Comparison of ENCODE assay signal across 19 cellular contexts in genomic region chr3:9201278-9201677, GRCh38. TPM values are rescaled to one million over a fixed set of nuclear protein-coding genes. Genes with fewer than 3 reads are reported as not detected.
DNase-seq lines count a peak whose midpoint lies in the region; ATAC-seq and TF ChIP-seq lines count a peak whose summit lies in the region.
"Had no signal": no experiment of that assay in that cellular context is flagged by ENCODE, and none has a peak within 500 bp of the region (broad histone marks: within the 10 kb centered on the region; RNA-seq: fewer than 3 reads in every experiment).

No MANE protein-coding gene starts in this region.

- H3K9ac ChIP-seq in adipocyte (ENCODE audit: low read length): no peak overlapping the region

- H3K4me3 Mint-ChIP-seq in type B pancreatic cell: peak overlapping the region; percentile 28
- H3K4me3 Mint-ChIP-seq: activated naive CD8-positive, alpha-beta T cell treated with anti-CD3 and anti-CD28 coated beads, Interleukin-2, amount 10 ng/mL, durations not matched to agents 7 days and 5 days; activated T-cell treated with anti-CD3 and anti-CD28 coated beads, Interleukin-2, amount 50 U/mL, for 24 hours; memory B cell; stimulated activated naive CD8-positive, alpha-beta T cell treated with anti-CD3 and anti-CD28 coated beads, Interleukin-15, Interleukin-2, amounts not matched to agents 100 ng/mL and 50 ng/mL, for 24 hours had no signal

- H3K9me3 ChIP-seq in adipocyte (ENCODE audit: control insufficient read depth, low read length): no peaks in the 10 kb centered on the region
- H3K9me3 ChIP-seq: A549, right atrium auricular region had no signal

- peaks cover 5% of the 10 kb centered on the region for H3K36me3 Mint-ChIP-seq in type B pancreatic cell
- H3K36me3 Mint-ChIP-seq: activated naive CD8-positive, alpha-beta T cell treated with anti-CD3 and anti-CD28 coated beads, Interleukin-2, amount 10 ng/mL, durations not matched to agents 7 days and 5 days; memory B cell had no signal

- no peaks in the 10 kb centered on the region for H3K36me3 ChIP-seq in adipocyte (ENCODE audit: control insufficient read depth, insufficient read depth, low read length, severe bottlenecking)
- H3K36me3 ChIP-seq: right atrium auricular region had no signal

- no peaks in the 10 kb centered on the region for H3K27me3 ChIP-seq in adipocyte (replicated peaks; ENCODE audit: control insufficient read depth, insufficient read depth, low read length)
- H3K27me3 ChIP-seq: right atrium auricular region had no signal

- peaks cover 67% of the 10 kb centered on the region for H3K4me1 Mint-ChIP-seq in type B pancreatic cell (ENCODE audit: unreplicated experiment)
- H3K4me1 Mint-ChIP-seq: activated naive CD8-positive, alpha-beta T cell treated with anti-CD3 and anti-CD28 coated beads, Interleukin-2, amount 10 ng/mL, durations not matched to agents 7 days and 5 days had no signal

- TF ChIP-seq CTCF in foreskin fibroblast (IDR thresholded peaks at IDR 0.05; ENCODE audit: low read depth, low read length) (no peak), type B pancreatic cell (conservative IDR thresholded peaks at IDR 0.05) (no peak)

- no peak overlapping the region for H3K27ac Mint-ChIP-seq in type B pancreatic cell
- H3K27ac Mint-ChIP-seq: activated naive CD8-positive, alpha-beta T cell treated with anti-CD3 and anti-CD28 coated beads, Interleukin-2, amount 10 ng/mL, durations not matched to agents 7 days and 5 days; activated T-cell treated with anti-CD3 and anti-CD28 coated beads, Interleukin-2, amount 50 U/mL, for 24 hours; memory B cell; stimulated activated naive CD8-positive, alpha-beta T cell treated with anti-CD3 and anti-CD28 coated beads, Interleukin-15, Interleukin-2, amounts not matched to agents 100 ng/mL and 50 ng/mL, for 24 hours had no signal

- peak; percentile 44 for DNase-seq in left ventricle myocardium superior
- DNase-seq in Right ventricle myocardium superior: no peak
- DNase-seq in adipocyte (ENCODE audit: low read depth): peak; percentile 39
- peak; percentile 16 to 63 for DNase-seq in foreskin fibroblast
- DNase-seq in type B pancreatic cell (ENCODE audit: extremely low spot score, unreplicated experiment): no peak
- no peak for DNase-seq in NCI-H2081 (lab: John Stamatoyannopoulos, UW)
- no peak for DNase-seq in SIG-M5 (lab: John Stamatoyannopoulos, UW)
- DNase-seq: activated CD4-positive, alpha-beta T cell treated with anti-CD3 and anti-CD28 coated beads, Interleukin-2, amount 50 U/mL, for 4 hours; activated naive CD8-positive, alpha-beta T cell treated with anti-CD3 and anti-CD28 coated beads, Interleukin-2, amount 10 ng/mL, durations not matched to agents 7 days and 5 days; activated T-cell treated with anti-CD3 and anti-CD28 coated beads, Interleukin-2, amount 50 U/mL, for 24 hours; cerebellar nuclear complex; KG1; NCI-H1092 treated with DMSO at 0.1 percent for 48 hours; NCI-H226 had no signal

- H3K4me3 ChIP-seq in adipocyte (ENCODE audit: low read length): no peak overlapping the region
- no peak overlapping the region for H3K4me3 ChIP-seq in foreskin fibroblast (ENCODE audit: low read depth in 1 of 2, low read length in 2 of 2)
- H3K4me3 ChIP-seq: A549, right atrium auricular region had no signal

- intact Hi-C loops in left ventricle myocardium superior (cut with micrococcal nuclease) (no loop called here), Right ventricle myocardium superior (cut with DNase I) (no loop called here)

- peak; percentile 48 for ATAC-seq in left ventricle myocardium superior
- ATAC-seq in Right ventricle myocardium superior (ENCODE audit: poor library complexity): no peak
- no peak for ATAC-seq in GM21447 (IDR thresholded peaks at IDR 0.05; ENCODE audit: unreplicated experiment)
- ATAC-seq: A549 had no signal

- no peaks in the 10 kb centered on the region for H3K9me3 Mint-ChIP-seq in type B pancreatic cell
- H3K9me3 Mint-ChIP-seq: activated naive CD8-positive, alpha-beta T cell treated with anti-CD3 and anti-CD28 coated beads, Interleukin-2, amount 10 ng/mL, durations not matched to agents 7 days and 5 days; activated T-cell treated with anti-CD3 and anti-CD28 coated beads, Interleukin-2, amount 50 U/mL, for 24 hours; memory B cell; stimulated activated naive CD8-positive, alpha-beta T cell treated with anti-CD3 and anti-CD28 coated beads, Interleukin-15, Interleukin-2, amounts not matched to agents 100 ng/mL and 50 ng/mL, for 24 hours had no signal

- H3K27me3 Mint-ChIP-seq in type B pancreatic cell: no peaks in the 10 kb centered on the region
- H3K27me3 Mint-ChIP-seq: activated T-cell treated with anti-CD3 and anti-CD28 coated beads, Interleukin-2, amount 50 U/mL, for 24 hours; stimulated activated naive CD8-positive, alpha-beta T cell treated with anti-CD3 and anti-CD28 coated beads, Interleukin-15, Interleukin-2, amounts not matched to agents 100 ng/mL and 50 ng/mL, for 24 hours had no signal

- H3K4me1 ChIP-seq in adipocyte (ENCODE audit: control insufficient read depth, insufficient read depth, low read length): peaks cover 9% of the 10 kb centered on the region
- H3K4me1 ChIP-seq: A549, right atrium auricular region had no signal

RNA-seq across cellular contexts. Expression of gene SRGAP3, which starts 48.2 kb away (rescaled TPM):
- total RNA-seq in left ventricle myocardium superior (6.4 TPM), Right ventricle myocardium superior (5.1 TPM), type B pancreatic cell (ENCODE audit: low replicate concordance) (20.6 and 41.7 TPM in 2 replicates)

Comparison
In these comparisons a context has a peak if more than half of its experiments do, and no peak if none do; other contexts are left out.
1. DNase-seq: peak in left ventricle myocardium superior (single experiment), adipocyte (single experiment) and foreskin fibroblast (2 of 2); none in Right ventricle myocardium superior (single experiment), type B pancreatic cell (single experiment), NCI-H2081 (0 of 2) and SIG-M5 (single experiment).